8 cellular contexts compared by ENCODE assay signal in genomic region chr3:117628896-117629295, GRCh38.
DNase-seq lines count a peak whose midpoint lies in the region; ATAC-seq and TF ChIP-seq lines count a peak whose summit lies in the region.

No MANE protein-coding gene starts in this region.

- intact Hi-C loops in vagina (cut with DNase I): no loop called here

- H3K4me1 ChIP-seq in BE2C: peaks cover 43% of the 10 kb centered on the region
- H3K4me1 ChIP-seq in vagina: no peaks in the 10 kb centered on the region

- no peak for TF ChIP-seq POLR2A in vagina (IDR thresholded peaks at IDR 0.05)

- H3K36me3 ChIP-seq in BE2C: no peaks in the 10 kb centered on the region
- no peaks in the 10 kb centered on the region for H3K36me3 ChIP-seq in vagina

- no peak overlapping the region for H3K27ac ChIP-seq in vagina

- H3K27me3 ChIP-seq in BE2C: no peaks in the 10 kb centered on the region
- no peaks in the 10 kb centered on the region for H3K27me3 ChIP-seq in vagina

- H3K9me3 ChIP-seq in BE2C: no peaks in the 10 kb centered on the region
- H3K9me3 ChIP-seq in vagina: no peaks in the 10 kb centered on the region

- H3K4me3 ChIP-seq in BE2C (ENCODE audit: low read depth, low read length): peak overlapping the region; percentile 17
- H3K4me3 ChIP-seq in vagina: no peak overlapping the region

- peak; percentile 45 for DNase-seq in BE2C
- DNase-seq in LHCN-M2 (ENCODE audit: low read depth): peak; percentile 72
- peak; percentile 97 for DNase-seq in SHP77 treated with DMSO at 0.1 percent for 48 hours (lab: John Stamatoyannopoulos, UW)
- peak; percentile 67 for DNase-seq in left kidney (ENCODE audit: low read depth, low spot score)
- no peak for DNase-seq in vagina (ENCODE audit: extremely low spot score in 2 of 2)
- no peak for DNase-seq in HuH-7 (ENCODE audit: low spot score)
- DNase-seq in ecto neural progenitor cell (ENCODE audit: low spot score): no peak

- no peak for TF ChIP-seq CTCF in BE2C (IDR thresholded peaks at IDR 0.05; ENCODE audit: low read depth, low read length)
- no peak for TF ChIP-seq CTCF in vagina (IDR thresholded peaks at IDR 0.05)

- no peak for ATAC-seq in HG03439 (IDR thresholded peaks at IDR 0.05; ENCODE audit: unreplicated experiment)

Comparison
In these comparisons a context has a peak if more than half of its experiments do, and no peak if none do; other contexts are left out.
1. DNase-seq: peak in BE2C (single experiment), LHCN-M2 (single experiment), SHP77 treated with DMSO at 0.1 percent for 48 hours (single experiment) and left kidney (single experiment); none in vagina (0 of 2), HuH-7 (single experiment) and ecto neural progenitor cell (single experiment).